8 cellular contexts compared by ENCODE assay signal in genomic region chr9:20658677-20659473, GRCh38. TPM values are rescaled to one million over a fixed set of nuclear protein-coding genes. Genes with fewer than 3 reads are reported as not detected.
A peak's percentile ranks its signal among the peaks of the same experiment; 100 is the strongest.
DNase-seq lines count a peak whose midpoint lies in the region; ATAC-seq and TF ChIP-seq lines count a peak whose summit lies in the region.

No MANE protein-coding gene starts in this region.

- DNase-seq in DMS53 (lab: John Stamatoyannopoulos, UW) (peak; percentile 23), DMS53 treated with DMSO at 0.1 percent for 48 hours (lab: John Stamatoyannopoulos, UW; ENCODE audit: unreplicated experiment) (no peak), SW480 (ENCODE audit: low spot score) (peak; percentile 29), foreskin keratinocyte (no peak), sigmoid colon (no peak), DMS153 (lab: John Stamatoyannopoulos, UW) (no peak)

- TF ChIP-seq POLR2A in sigmoid colon (IDR thresholded peaks at IDR 0.05) = no peak

- H3K4me1 ChIP-seq in foreskin keratinocyte (no peaks in the 10 kb centered on the region), sigmoid colon (peaks cover 0 to 11% (median 5%) of the 10 kb centered on the region in 4 donors)

- intact Hi-C loops in sigmoid colon (cut with DNase I) = no loop called here

- TF ChIP-seq CTCF in foreskin keratinocyte (conservative IDR thresholded peaks at IDR 0.05) = no peak
- TF ChIP-seq CTCF in sigmoid colon (IDR thresholded peaks at IDR 0.05) = no peak

- ATAC-seq in foreskin keratinocyte (peak; percentile 20), GM19395 (IDR thresholded peaks at IDR 0.05; ENCODE audit: unreplicated experiment) (no peak), GM21786 (IDR thresholded peaks at IDR 0.05; ENCODE audit: unreplicated experiment) (no peak)

- no peak for TF ChIP-seq EP300 in sigmoid colon (IDR thresholded peaks at IDR 0.05)

- H3K36me3 ChIP-seq in sigmoid colon = no peaks in the 10 kb centered on the region

- H3K27ac ChIP-seq in foreskin keratinocyte = peak overlapping the region; percentile 79
- H3K27ac ChIP-seq in sigmoid colon = peak overlapping the region in 2 of 4 donors; percentile 3 to 42

- H3K27me3 ChIP-seq in foreskin keratinocyte = no peaks in the 10 kb centered on the region
- no peaks in the 10 kb centered on the region for H3K27me3 ChIP-seq in sigmoid colon

- 43 to 76% methylated on average over 13 of the region's 13 CpGs for WGBS in sigmoid colon, 2 donors

- H3K9me3 ChIP-seq in sigmoid colon = no peaks in the 10 kb centered on the region

- peak overlapping the region; percentile 33 to 50 (median 46) for H3K4me3 ChIP-seq in sigmoid colon

RNA-seq across cellular contexts. Expression of gene FOCAD, which starts 25.2 kb away (rescaled TPM):
- total RNA-seq in foreskin keratinocyte (27.5 and 29.3 TPM in 2 replicates), sigmoid colon (10 to 100 TPM; 25.5 to 51.5 (median 34.0) TPM)
- polyA plus RNA-seq in foreskin keratinocyte (9.1 and 9.9 TPM in 2 replicates), sigmoid colon (10 to 100 TPM in 2 of 3 donors, 1 to 10 TPM in 1; 7.4 to 10.8 (median 10.2) TPM)

RNA-seq across cellular contexts. Expression of gene MLLT3, which starts 36.6 kb away (rescaled TPM):
- total RNA-seq in foreskin keratinocyte (11.9 and 16.9 TPM in 2 replicates), sigmoid colon (10 to 100 TPM; 19.0 to 27.1 (median 24.2) TPM)
- polyA plus RNA-seq in foreskin keratinocyte (8.0 and 8.1 TPM in 2 replicates), sigmoid colon (100 to 1,000 TPM in 2 of 3 donors, 10 to 100 TPM in 1; 24.6 to 132 (median 111) TPM)

Comparison
In these comparisons a context has a peak if more than half of its experiments do, and no peak if none do; other contexts are left out.
1. DNase-seq: peak in DMS53 (single experiment) and SW480 (single experiment); none in DMS53 treated with DMSO at 0.1 percent for 48 hours (single experiment), foreskin keratinocyte (0 of 2), sigmoid colon (single experiment) and DMS153 (single experiment).